1 cellular context compared by ENCODE assay signal in the genomic region with DNA sequence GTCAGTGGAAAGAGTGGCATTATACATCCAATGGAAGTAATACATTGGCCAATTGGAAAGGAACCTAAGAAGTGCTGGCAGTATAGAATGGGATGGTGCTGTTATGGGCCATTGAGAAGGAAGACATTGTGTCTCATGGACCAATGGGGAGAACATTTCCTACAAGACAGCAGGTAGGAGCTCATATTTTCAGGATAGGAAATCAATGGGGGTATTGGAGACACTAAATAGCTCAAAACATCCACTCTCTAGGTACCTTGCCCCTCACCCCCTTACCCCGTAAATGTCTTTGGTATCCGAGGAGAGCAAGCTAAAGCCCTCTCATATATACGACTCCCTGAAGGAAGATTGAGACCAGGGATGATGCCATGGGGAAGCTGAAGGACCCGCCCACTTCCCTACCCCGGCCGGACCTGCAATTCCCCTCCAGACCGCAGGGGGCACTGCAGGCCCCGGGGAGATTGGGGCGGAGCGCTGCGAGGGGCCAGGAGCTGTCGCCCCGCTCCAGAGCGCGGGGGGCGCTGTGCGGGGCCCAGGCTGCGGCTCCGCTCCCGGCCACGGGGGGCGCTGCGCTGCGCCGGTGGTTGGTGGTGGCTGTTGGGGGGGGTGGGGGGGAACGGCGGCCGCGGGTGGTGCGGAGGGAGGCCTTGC.
TF ChIP-seq lines count a peak whose summit lies in the region.

TSS of gene KDM3B (plus strand) at position 615 of the 651 bp plus-strand sequence. CDS start 111 bp downstream, outside the sequence.

TF ChIP-seq in K562, 482 proteins besides CTCF, POLR2A, EP300 and RAD21 (continued from another document and continues in another):
- TF ChIP-seq, protein P1, sequence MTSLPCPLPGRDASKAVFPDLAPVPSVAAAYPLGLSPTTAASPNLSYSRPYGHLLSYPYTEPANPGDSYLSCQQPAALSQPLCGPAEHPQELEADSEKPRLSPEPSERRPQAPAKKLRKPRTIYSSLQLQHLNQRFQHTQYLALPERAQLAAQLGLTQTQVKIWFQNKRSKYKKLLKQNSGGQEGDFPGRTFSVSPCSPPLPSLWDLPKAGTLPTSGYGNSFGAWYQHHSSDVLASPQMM (CRISPR knock-in tag; IDR thresholded peaks at IDR 0.05) = no peak
- TF ChIP-seq NR2F6 (CRISPR knock-in tag; IDR thresholded peaks at IDR 0.05) = no peak
- TF ChIP-seq, protein P2, sequence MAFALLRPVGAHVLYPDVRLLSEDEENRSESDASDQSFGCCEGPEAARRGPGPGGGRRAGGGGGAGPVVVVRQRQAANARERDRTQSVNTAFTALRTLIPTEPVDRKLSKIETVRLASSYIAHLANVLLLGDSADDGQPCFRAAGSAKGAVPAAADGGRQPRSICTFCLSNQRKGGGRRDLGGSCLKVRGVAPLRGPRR (CRISPR knock-in tag; IDR thresholded peaks at IDR 0.05) = no peak
- no peak for TF ChIP-seq SRSF9 (IDR thresholded peaks at IDR 0.05; ENCODE audit: borderline replicate concordance, low read depth, low read length)
- TF ChIP-seq HNRNPL (IDR thresholded peaks at IDR 0.05; ENCODE audit: low read depth, low read length) = 0 out of 2 replicates have a peak, but pooled peaks have one; percentile 2
- TF ChIP-seq ARID3B (CRISPR knock-in tag; IDR thresholded peaks at IDR 0.05; ENCODE audit: borderline replicate concordance) = no peak
- no peak for TF ChIP-seq HINFP (tag; conservative IDR thresholded peaks at IDR 0.05; ENCODE audit: low read depth)
- no peak for TF ChIP-seq RFX7 (CRISPR knock-in tag; IDR thresholded peaks at IDR 0.05)
- TF ChIP-seq, protein P3, sequence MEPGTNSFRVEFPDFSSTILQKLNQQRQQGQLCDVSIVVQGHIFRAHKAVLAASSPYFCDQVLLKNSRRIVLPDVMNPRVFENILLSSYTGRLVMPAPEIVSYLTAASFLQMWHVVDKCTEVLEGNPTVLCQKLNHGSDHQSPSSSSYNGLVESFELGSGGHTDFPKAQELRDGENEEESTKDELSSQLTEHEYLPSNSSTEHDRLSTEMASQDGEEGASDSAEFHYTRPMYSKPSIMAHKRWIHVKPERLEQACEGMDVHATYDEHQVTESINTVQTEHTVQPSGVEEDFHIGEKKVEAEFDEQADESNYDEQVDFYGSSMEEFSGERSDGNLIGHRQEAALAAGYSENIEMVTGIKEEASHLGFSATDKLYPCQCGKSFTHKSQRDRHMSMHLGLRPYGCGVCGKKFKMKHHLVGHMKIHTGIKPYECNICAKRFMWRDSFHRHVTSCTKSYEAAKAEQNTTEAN (CRISPR knock-in tag; IDR thresholded peaks at IDR 0.05) = peak; percentile 73; the same call in 1 of the 2 replicates
- TF ChIP-seq MECOM (CRISPR knock-in tag; IDR thresholded peaks at IDR 0.05) = no peak
- no peak for TF ChIP-seq CEBPB (tag; IDR thresholded peaks at IDR 0.05)
- TF ChIP-seq, protein P4, sequence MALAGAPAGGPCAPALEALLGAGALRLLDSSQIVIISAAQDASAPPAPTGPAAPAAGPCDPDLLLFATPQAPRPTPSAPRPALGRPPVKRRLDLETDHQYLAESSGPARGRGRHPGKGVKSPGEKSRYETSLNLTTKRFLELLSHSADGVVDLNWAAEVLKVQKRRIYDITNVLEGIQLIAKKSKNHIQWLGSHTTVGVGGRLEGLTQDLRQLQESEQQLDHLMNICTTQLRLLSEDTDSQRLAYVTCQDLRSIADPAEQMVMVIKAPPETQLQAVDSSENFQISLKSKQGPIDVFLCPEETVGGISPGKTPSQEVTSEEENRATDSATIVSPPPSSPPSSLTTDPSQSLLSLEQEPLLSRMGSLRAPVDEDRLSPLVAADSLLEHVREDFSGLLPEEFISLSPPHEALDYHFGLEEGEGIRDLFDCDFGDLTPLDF (CRISPR knock-in tag; IDR thresholded peaks at IDR 0.05) = no peak
- no peak for TF ChIP-seq DIDO1 (tag; IDR thresholded peaks at IDR 0.05; ENCODE audit: low read depth)
- 0 out of 2 replicates have a peak, but pooled peaks have one; percentile 27 for TF ChIP-seq FOSL1 (tag; conservative IDR thresholded peaks at IDR 0.05)
- no peak for TF ChIP-seq KAT7 (CRISPR knock-in tag; IDR thresholded peaks at IDR 0.05; ENCODE audit: borderline replicate concordance)
- 0 out of 2 replicates have a peak, but pooled peaks have one; percentile 13 for TF ChIP-seq NFE2 (IDR thresholded peaks at IDR 0.05; ENCODE audit: low read depth)
- no peak for TF ChIP-seq CBX2 (IDR thresholded peaks at IDR 0.05; ENCODE audit: insufficient read depth, low read length, poor library complexity, severe bottlenecking)
- TF ChIP-seq KHSRP (IDR thresholded peaks at IDR 0.05) = no peak
- TF ChIP-seq XRCC3 (IDR thresholded peaks at IDR 0.05) = no peak
- TF ChIP-seq ZNF586 (CRISPR knock-in tag; conservative IDR thresholded peaks at IDR 0.05) = no peak
- no peak for TF ChIP-seq ZNF551 (CRISPR knock-in tag; IDR thresholded peaks at IDR 0.05)
- TF ChIP-seq ERF (CRISPR knock-in tag; IDR thresholded peaks at IDR 0.05) = no peak
- no peak for TF ChIP-seq CHD2 (IDR thresholded peaks at IDR 0.05; ENCODE audit: low read depth, low read length)
- TF ChIP-seq CHD1 (IDR thresholded peaks at IDR 0.05; ENCODE audit: low read length) = no peak
- no peak for TF ChIP-seq DNMT1 (IDR thresholded peaks at IDR 0.05)
- TF ChIP-seq DACH1 (IDR thresholded peaks at IDR 0.05; ENCODE audit: partially characterized antibody) = no peak
- TF ChIP-seq SIN3B (IDR thresholded peaks at IDR 0.05; ENCODE audit: low read depth) = no peak; the same call in 1 of the 2 replicates
- TF ChIP-seq NR3C1 (CRISPR knock-in tag; IDR thresholded peaks at IDR 0.05) = no peak
- TF ChIP-seq, protein P5, sequence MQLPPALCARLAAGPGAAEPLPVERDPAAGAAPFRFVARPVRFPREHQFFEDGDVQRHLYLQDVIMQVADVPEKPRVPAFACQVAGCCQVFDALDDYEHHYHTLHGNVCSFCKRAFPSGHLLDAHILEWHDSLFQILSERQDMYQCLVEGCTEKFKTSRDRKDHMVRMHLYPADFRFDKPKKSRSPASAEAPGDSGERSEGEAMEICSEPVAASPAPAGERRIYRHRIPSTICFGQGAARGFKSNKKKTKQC (CRISPR knock-in tag; IDR thresholded peaks at IDR 0.05) = no peak
- TF ChIP-seq AFF4 (CRISPR knock-in tag; IDR thresholded peaks at IDR 0.05) = peak; percentile 44; the same call in 1 of the 2 replicates
- TF ChIP-seq, protein P6, sequence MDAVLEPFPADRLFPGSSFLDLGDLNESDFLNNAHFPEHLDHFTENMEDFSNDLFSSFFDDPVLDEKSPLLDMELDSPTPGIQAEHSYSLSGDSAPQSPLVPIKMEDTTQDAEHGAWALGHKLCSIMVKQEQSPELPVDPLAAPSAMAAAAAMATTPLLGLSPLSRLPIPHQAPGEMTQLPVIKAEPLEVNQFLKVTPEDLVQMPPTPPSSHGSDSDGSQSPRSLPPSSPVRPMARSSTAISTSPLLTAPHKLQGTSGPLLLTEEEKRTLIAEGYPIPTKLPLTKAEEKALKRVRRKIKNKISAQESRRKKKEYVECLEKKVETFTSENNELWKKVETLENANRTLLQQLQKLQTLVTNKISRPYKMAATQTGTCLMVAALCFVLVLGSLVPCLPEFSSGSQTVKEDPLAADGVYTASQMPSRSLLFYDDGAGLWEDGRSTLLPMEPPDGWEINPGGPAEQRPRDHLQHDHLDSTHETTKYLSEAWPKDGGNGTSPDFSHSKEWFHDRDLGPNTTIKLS (IDR thresholded peaks at IDR 0.05; ENCODE audit: borderline replicate concordance, low read depth) = peak; percentile 43; the same call in 1 of the 2 replicates
- TF ChIP-seq ZNF311 (CRISPR knock-in tag; IDR thresholded peaks at IDR 0.05) = no peak
- no peak for TF ChIP-seq CCAR2 (IDR thresholded peaks at IDR 0.05; ENCODE audit: low read depth, low read length)
- no peak for TF ChIP-seq SMAD3 (CRISPR knock-in tag; conservative IDR thresholded peaks at IDR 0.05)
- TF ChIP-seq, protein P7, sequence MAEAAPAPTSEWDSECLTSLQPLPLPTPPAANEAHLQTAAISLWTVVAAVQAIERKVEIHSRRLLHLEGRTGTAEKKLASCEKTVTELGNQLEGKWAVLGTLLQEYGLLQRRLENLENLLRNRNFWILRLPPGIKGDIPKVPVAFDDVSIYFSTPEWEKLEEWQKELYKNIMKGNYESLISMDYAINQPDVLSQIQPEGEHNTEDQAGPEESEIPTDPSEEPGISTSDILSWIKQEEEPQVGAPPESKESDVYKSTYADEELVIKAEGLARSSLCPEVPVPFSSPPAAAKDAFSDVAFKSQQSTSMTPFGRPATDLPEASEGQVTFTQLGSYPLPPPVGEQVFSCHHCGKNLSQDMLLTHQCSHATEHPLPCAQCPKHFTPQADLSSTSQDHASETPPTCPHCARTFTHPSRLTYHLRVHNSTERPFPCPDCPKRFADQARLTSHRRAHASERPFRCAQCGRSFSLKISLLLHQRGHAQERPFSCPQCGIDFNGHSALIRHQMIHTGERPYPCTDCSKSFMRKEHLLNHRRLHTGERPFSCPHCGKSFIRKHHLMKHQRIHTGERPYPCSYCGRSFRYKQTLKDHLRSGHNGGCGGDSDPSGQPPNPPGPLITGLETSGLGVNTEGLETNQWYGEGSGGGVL (CRISPR knock-in tag; IDR thresholded peaks at IDR 0.05) = no peak
- TF ChIP-seq ZNF639 (CRISPR knock-in tag; conservative IDR thresholded peaks at IDR 0.05 in 1 of 2, IDR thresholded peaks at IDR 0.05 in 1 of 2) = peak in 1 of 2 experiments; percentile 98; a peak in 2 of 4 replicates
- no peak for TF ChIP-seq POU5F1 (IDR thresholded peaks at IDR 0.05; ENCODE audit: borderline replicate concordance, low read depth, low read length, partially characterized antibody)
- peak; percentile 94 for TF ChIP-seq FIP1L1 (IDR thresholded peaks at IDR 0.05; ENCODE audit: low read depth, low read length, poor library complexity, severe bottlenecking)
- TF ChIP-seq RBFOX2 (IDR thresholded peaks at IDR 0.05; ENCODE audit: low read depth, low read length) = no peak
